In the genomic region with DNA sequence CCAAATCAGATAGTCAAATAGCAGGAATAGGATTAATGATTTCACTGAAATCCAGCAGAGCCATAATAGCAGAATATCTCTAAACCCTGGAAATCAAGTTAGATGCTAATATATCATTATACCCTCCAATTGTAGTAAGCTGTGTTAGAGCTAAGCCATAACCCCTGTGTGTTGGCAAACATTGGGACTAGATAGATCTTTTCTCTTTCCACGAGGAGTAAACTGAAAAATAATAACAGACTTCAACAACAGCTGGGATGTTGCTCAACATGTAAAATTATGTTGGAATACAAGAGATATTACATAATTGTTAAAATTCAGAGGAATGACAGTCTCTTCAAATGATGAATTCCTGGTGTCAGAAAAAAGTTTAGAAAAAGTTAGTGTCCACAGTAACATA, we compare ENCODE assay signal across 3 cellular contexts.
"Had no signal": no experiment of that assay in that cellular context is flagged by ENCODE, and none has a peak within 500 bp of the region (broad histone marks: within the 10 kb centered on the region; RNA-seq: fewer than 3 reads in every experiment).

No MANE protein-coding gene starts in this region.

- ATAC-seq: GM12878 had no signal

- H3K4me3 ChIP-seq: GM12878 had no signal

- DNase-seq: GDM1, GF-D8 had no signal
